In the genomic region with DNA sequence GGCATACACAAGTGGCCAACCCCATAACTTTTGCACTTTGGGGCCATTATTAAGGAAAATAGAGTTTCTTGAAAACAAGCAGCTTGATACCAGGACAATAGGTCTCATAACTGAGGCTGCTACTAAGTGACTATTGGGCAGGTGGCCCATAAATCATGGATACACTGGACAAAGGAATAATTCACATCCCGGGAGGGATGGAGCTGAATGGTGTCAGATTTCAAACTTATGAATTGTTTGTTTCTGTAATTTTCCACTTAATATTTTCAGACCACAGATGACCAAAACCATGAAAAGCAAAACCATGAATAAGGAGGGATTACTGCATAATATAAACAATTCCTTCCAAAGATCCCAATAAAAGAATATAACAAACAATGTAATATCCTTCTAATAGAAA, we compare ENCODE assay signal across 13 cellular contexts.
DNase-seq lines count a peak whose midpoint lies in the region; ATAC-seq and TF ChIP-seq lines count a peak whose summit lies in the region.
"Had no signal": no experiment of that assay in that cellular context is flagged by ENCODE, and none has a peak within 500 bp of the region (broad histone marks: within the 10 kb centered on the region; RNA-seq: fewer than 3 reads in every experiment).

No MANE protein-coding gene starts in this region.

- H3K36me3 ChIP-seq in psoas muscle (ENCODE audit: insufficient read depth in 1 of 2, low read depth in 1 of 2): peaks cover 2 to 13% of the 10 kb centered on the region in 2 donors

- no peak for DNase-seq in HEK293T (ENCODE audit: extremely low spot score)
- DNase-seq in NCI-H510A (lab: John Stamatoyannopoulos, UW): peak; percentile 35
- peak; percentile 19 for DNase-seq in cerebellar cortex (ENCODE audit: low spot score)
- peak; percentile 11 for DNase-seq in renal cortical epithelial cell (ENCODE audit: low read depth)
- no peak for DNase-seq in psoas muscle
- DNase-seq in NOMO-1 treated with dmso at 0.1 percent for 144 hours (lab: John Stamatoyannopoulos, UW; ENCODE audit: unreplicated experiment): no peak
- DNase-seq: activated CD8-positive, alpha-beta memory T cell treated with anti-CD3 and anti-CD28 coated beads, Interleukin-2, amount 50 U/mL, for 48 hours; immature natural killer cell; natural killer cell; NCI-H1694; Peyer's patch had no signal

- H3K4me1 ChIP-seq in psoas muscle: peaks cover 22% of the 10 kb centered on the region
- H3K4me1 ChIP-seq: Peyer's patch had no signal

- CTCF ChIA-PET in HEK293T (lab: Yijun Ruan, JAX): no interaction called here

- intact Hi-C loops in psoas muscle (cut with DNase I): no loop called here

- no peak overlapping the region for H3K4me3 ChIP-seq in psoas muscle
- H3K4me3 ChIP-seq: Peyer's patch had no signal

- no peak for TF ChIP-seq CTCF in psoas muscle (IDR thresholded peaks at IDR 0.05)

- H3K27me3 ChIP-seq in psoas muscle (ENCODE audit: insufficient read depth in 3 of 3, low read length in 2 of 3): no peaks in the 10 kb centered on the region
- H3K27me3 ChIP-seq: Peyer's patch had no signal

- H3K27ac ChIP-seq in psoas muscle: no peak overlapping the region
- H3K27ac ChIP-seq: epithelial cell of prostate, Peyer's patch had no signal

- ATAC-seq in HG03520 (IDR thresholded peaks at IDR 0.05; ENCODE audit: unreplicated experiment) (no peak), psoas muscle (no peak)
- ATAC-seq: natural killer cell had no signal

- H3K9me3 ChIP-seq in psoas muscle: no peaks in the 10 kb centered on the region
- H3K9me3 ChIP-seq: Peyer's patch had no signal

- WGBS in psoas muscle, 3 donors: 11 to 24% (median 22%) methylated on average over 1 of the region's 1 CpG

- POLR2A ChIA-PET in HEK293T (lab: Yijun Ruan, JAX): no interaction called here

TF ChIP-seq in HEK293T, 16 proteins besides CTCF, POLR2A, EP300 and RAD21:
- no peak for TF ChIP-seq FOXA1 (IDR thresholded peaks at IDR 0.05)
- TF ChIP-seq, protein P1, sequence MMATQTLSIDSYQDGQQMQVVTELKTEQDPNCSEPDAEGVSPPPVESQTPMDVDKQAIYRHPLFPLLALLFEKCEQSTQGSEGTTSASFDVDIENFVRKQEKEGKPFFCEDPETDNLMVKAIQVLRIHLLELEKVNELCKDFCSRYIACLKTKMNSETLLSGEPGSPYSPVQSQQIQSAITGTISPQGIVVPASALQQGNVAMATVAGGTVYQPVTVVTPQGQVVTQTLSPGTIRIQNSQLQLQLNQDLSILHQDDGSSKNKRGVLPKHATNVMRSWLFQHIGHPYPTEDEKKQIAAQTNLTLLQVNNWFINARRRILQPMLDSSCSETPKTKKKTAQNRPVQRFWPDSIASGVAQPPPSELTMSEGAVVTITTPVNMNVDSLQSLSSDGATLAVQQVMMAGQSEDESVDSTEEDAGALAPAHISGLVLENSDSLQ (IDR thresholded peaks at IDR 0.05): peak; percentile 83

Comparison
In these comparisons a context has a peak if more than half of its experiments do, and no peak if none do; other contexts are left out.
1. DNase-seq: peak in NCI-H510A (single experiment), cerebellar cortex (single experiment) and renal cortical epithelial cell (single experiment); none in HEK293T (single experiment), psoas muscle (0 of 2) and NOMO-1 treated with dmso at 0.1 percent for 144 hours (single experiment).